ENCODE assay signal across 31 cellular contexts in the genomic region with DNA sequence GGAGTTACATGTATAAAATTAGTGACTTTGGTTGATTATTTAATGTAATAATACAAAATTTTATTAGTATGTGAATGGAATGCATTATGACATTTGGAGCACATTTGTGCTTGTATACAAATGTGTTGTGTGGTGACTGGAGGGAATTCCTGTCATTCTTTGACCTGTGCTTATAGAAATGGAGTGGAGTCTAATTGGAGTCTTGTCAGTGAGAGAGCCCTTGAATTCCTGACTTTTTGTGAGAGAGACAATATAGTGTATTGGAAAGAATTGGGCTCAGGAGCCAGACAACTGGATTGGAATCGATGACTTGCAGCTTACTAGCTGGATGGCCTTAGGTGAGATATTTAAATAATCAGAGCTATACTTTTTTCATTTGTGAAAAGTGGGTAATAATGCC. TPM values are rescaled to one million over a fixed set of nuclear protein-coding genes. Genes with fewer than 3 reads are reported as not detected.
A peak's percentile ranks its signal among the peaks of the same experiment; 100 is the strongest.
DNase-seq lines count a peak whose midpoint lies in the region; ATAC-seq and TF ChIP-seq lines count a peak whose summit lies in the region.
"Had no signal": no experiment of that assay in that cellular context is flagged by ENCODE, and none has a peak within 500 bp of the region (broad histone marks: within the 10 kb centered on the region; RNA-seq: fewer than 3 reads in every experiment).

No MANE protein-coding gene starts in this region.

- peaks cover 3% of the 10 kb centered on the region for H3K4me1 ChIP-seq in mesenchymal stem cell (ENCODE audit: control insufficient read depth, insufficient read depth, low read depth, low read length)
- peaks cover 6% of the 10 kb centered on the region for H3K4me1 ChIP-seq in effector memory CD4-positive, alpha-beta T cell (ENCODE audit: control insufficient read depth, insufficient read depth, low read length, poor library complexity, severe bottlenecking)

- no peaks in the 10 kb centered on the region for H3K79me1 ChIP-seq in mesenchymal stem cell (replicated peaks; ENCODE audit: low read length, poor library complexity, severe bottlenecking)

- H2BK120ac ChIP-seq in mesenchymal stem cell (ENCODE audit: low read depth, low read length): no peak overlapping the region

- H2AK5ac ChIP-seq in mesenchymal stem cell (ENCODE audit: low read length, severe bottlenecking): no peak overlapping the region

- WGBS in mesenchymal stem cell: 100% methylated on average over 1 of the region's 1 CpG

- no peak overlapping the region for H4K91ac ChIP-seq in mesenchymal stem cell (ENCODE audit: low read length)

- no peak overlapping the region for H2BK15ac ChIP-seq in mesenchymal stem cell (ENCODE audit: low read depth, poor library complexity, severe bottlenecking)

- no peaks in the 10 kb centered on the region for H3K27me3 Mint-ChIP-seq in activated naive CD8-positive, alpha-beta T cell
- H3K27me3 Mint-ChIP-seq in activated naive CD8-positive, alpha-beta T cell treated with anti-CD3 and anti-CD28 coated beads, Interleukin-2, amount 50 U/mL, for 24 hours: no peaks in the 10 kb centered on the region
- no peaks in the 10 kb centered on the region for H3K27me3 Mint-ChIP-seq in progenitor cell of endocrine pancreas
- H3K27me3 Mint-ChIP-seq: activated CD4-positive, alpha-beta T cell treated with anti-CD3 and anti-CD28 coated beads for 36 hours; activated CD8-positive, alpha-beta T cell treated with anti-CD3 and anti-CD28 coated beads for 36 hours; CD4-positive, CD25-positive, alpha-beta regulatory T cell; naive B cell; stimulated activated memory B cell treated with anti-CD40 and anti-IgM and Interleukin-4, amounts not matched to agents 10 μg/mL and 1 μg/mL and 100 μg/mL, for 72 hours had no signal

- no peak overlapping the region for H4K8ac ChIP-seq in mesenchymal stem cell (ENCODE audit: low read length)

- H3K4me3 ChIP-seq in mesenchymal stem cell (ENCODE audit: insufficient read depth in 1 of 2, low read depth in 1 of 2, low read length in 2 of 2): no peak overlapping the region
- no peak overlapping the region for H3K4me3 ChIP-seq in effector memory CD4-positive, alpha-beta T cell (ENCODE audit: insufficient read depth, low read depth, low read length, poor library complexity, severe bottlenecking)

- no peak overlapping the region for H3K23ac ChIP-seq in mesenchymal stem cell (ENCODE audit: low read length in 2 of 2)

- peak overlapping the region; percentile 3 for H3K27ac Mint-ChIP-seq in activated naive CD8-positive, alpha-beta T cell
- no peak overlapping the region for H3K27ac Mint-ChIP-seq in activated naive CD8-positive, alpha-beta T cell treated with anti-CD3 and anti-CD28 coated beads, Interleukin-2, amount 50 U/mL, for 24 hours
- H3K27ac Mint-ChIP-seq in progenitor cell of endocrine pancreas: no peak overlapping the region
- H3K27ac Mint-ChIP-seq: activated CD4-positive, alpha-beta T cell treated with anti-CD3 and anti-CD28 coated beads for 36 hours; activated CD8-positive, alpha-beta T cell treated with anti-CD3 and anti-CD28 coated beads for 36 hours; activated T-helper 1 cell treated with anti-CD3 and anti-CD28 coated beads, Interleukin-12 subunit alpha, Interleukin-12 subunit beta, Interleukin-2, Interleukin-4 antibody, amounts not matched to agents 30 ng/mL and 10 ng/mL and 1 ng/mL, durations not matched to agents 14 hours and 24 hours and 36 hours; CD4-positive, CD25-positive, alpha-beta regulatory T cell; stimulated activated memory B cell treated with anti-CD40 and anti-IgM and Interleukin-4, amounts not matched to agents 10 μg/mL and 1 μg/mL and 100 μg/mL, for 72 hours had no signal

- H3K36me3 Mint-ChIP-seq in activated naive CD8-positive, alpha-beta T cell: peaks cover 18% of the 10 kb centered on the region
- peaks cover 40% of the 10 kb centered on the region for H3K36me3 Mint-ChIP-seq in activated naive CD8-positive, alpha-beta T cell treated with anti-CD3 and anti-CD28 coated beads, Interleukin-2, amount 50 U/mL, for 24 hours (ENCODE audit: low read depth)
- peaks cover 25% of the 10 kb centered on the region for H3K36me3 Mint-ChIP-seq in progenitor cell of endocrine pancreas (ENCODE audit: insufficient read depth)

- H3K4me2 ChIP-seq in mesenchymal stem cell (ENCODE audit: low read length, poor library complexity, severe bottlenecking): no peak overlapping the region

- no peak overlapping the region for H3K9ac ChIP-seq in mesenchymal stem cell (ENCODE audit: low read length)

- no peak overlapping the region for H3K4me3 Mint-ChIP-seq in activated naive CD8-positive, alpha-beta T cell
- no peak overlapping the region for H3K4me3 Mint-ChIP-seq in activated naive CD8-positive, alpha-beta T cell treated with anti-CD3 and anti-CD28 coated beads, Interleukin-2, amount 50 U/mL, for 24 hours
- no peak overlapping the region for H3K4me3 Mint-ChIP-seq in progenitor cell of endocrine pancreas (ENCODE audit: low read depth)
- H3K4me3 Mint-ChIP-seq: activated CD4-positive, alpha-beta T cell treated with anti-CD3 and anti-CD28 coated beads for 36 hours; activated CD8-positive, alpha-beta T cell treated with anti-CD3 and anti-CD28 coated beads for 36 hours; activated T-helper 1 cell treated with anti-CD3 and anti-CD28 coated beads, Interleukin-12 subunit alpha, Interleukin-12 subunit beta, Interleukin-2, Interleukin-4 antibody, amounts not matched to agents 30 ng/mL and 10 ng/mL and 1 ng/mL, durations not matched to agents 14 hours and 24 hours and 36 hours; CD4-positive, CD25-positive, alpha-beta regulatory T cell; immature natural killer cell; naive B cell; stimulated activated memory B cell treated with anti-CD40 and anti-IgM and Interleukin-4, amounts not matched to agents 10 μg/mL and 1 μg/mL and 100 μg/mL, for 72 hours had no signal

- H3K4me1 Mint-ChIP-seq in activated naive CD8-positive, alpha-beta T cell (ENCODE audit: low read depth): peaks cover 85% of the 10 kb centered on the region
- H3K4me1 Mint-ChIP-seq in activated naive CD8-positive, alpha-beta T cell treated with anti-CD3 and anti-CD28 coated beads, Interleukin-2, amount 50 U/mL, for 24 hours: peaks cover 66% of the 10 kb centered on the region
- peaks cover 41% of the 10 kb centered on the region for H3K4me1 Mint-ChIP-seq in progenitor cell of endocrine pancreas (ENCODE audit: low read depth)

- H3K4ac ChIP-seq in mesenchymal stem cell (ENCODE audit: low read depth in 1 of 2, low read length in 2 of 2): no peak overlapping the region

- TF ChIP-seq CTCF in progenitor cell of endocrine pancreas (IDR thresholded peaks at IDR 0.05; ENCODE audit: unreplicated experiment): no peak

- no peak overlapping the region for H3K14ac ChIP-seq in mesenchymal stem cell (ENCODE audit: low read length in 2 of 2)

- H3K18ac ChIP-seq in mesenchymal stem cell (ENCODE audit: low read depth in 1 of 2, low read length in 2 of 2): no peak overlapping the region

- no peaks in the 10 kb centered on the region for H3K9me3 Mint-ChIP-seq in activated naive CD8-positive, alpha-beta T cell (ENCODE audit: low read depth)
- no peaks in the 10 kb centered on the region for H3K9me3 Mint-ChIP-seq in activated naive CD8-positive, alpha-beta T cell treated with anti-CD3 and anti-CD28 coated beads, Interleukin-2, amount 50 U/mL, for 24 hours
- H3K9me3 Mint-ChIP-seq in progenitor cell of endocrine pancreas (ENCODE audit: low read depth): no peaks in the 10 kb centered on the region
- H3K9me3 Mint-ChIP-seq: activated CD8-positive, alpha-beta T cell treated with anti-CD3 and anti-CD28 coated beads for 36 hours; activated T-helper 1 cell treated with anti-CD3 and anti-CD28 coated beads, Interleukin-12 subunit alpha, Interleukin-12 subunit beta, Interleukin-2, Interleukin-4 antibody, amounts not matched to agents 30 ng/mL and 10 ng/mL and 1 ng/mL, durations not matched to agents 14 hours and 24 hours and 36 hours; CD4-positive, CD25-positive, alpha-beta regulatory T cell; immature natural killer cell; naive B cell; stimulated activated memory B cell treated with anti-CD40 and anti-IgM and Interleukin-4, amounts not matched to agents 10 μg/mL and 1 μg/mL and 100 μg/mL, for 72 hours had no signal

- DNase-seq in activated naive CD8-positive, alpha-beta T cell treated with anti-CD3 and anti-CD28 coated beads, Interleukin-2, amount 50 U/mL, for 24 hours: no peak
- DNase-seq in astrocyte of the hippocampus (ENCODE audit: low read depth, low spot score): peak; percentile 37
- DNase-seq in mesenchymal stem cell: no peak
- DNase-seq in progenitor cell of endocrine pancreas (ENCODE audit: low spot score, unreplicated experiment): no peak
- DNase-seq in effector memory CD4-positive, alpha-beta T cell: no peak
- DNase-seq in activated naive CD4-positive, alpha-beta T cell treated with anti-CD3 and anti-CD28 coated beads, Interleukin-2, amount 50 U/mL, for 16 hours: no peak
- DNase-seq in mesenteric fat pad (ENCODE audit: low spot score): no peak
- DNase-seq: 8988T; activated CD4-positive, alpha-beta T cell treated with anti-CD3 and anti-CD28 coated beads for 36 hours; activated CD8-positive, alpha-beta memory T cell treated with anti-CD3 and anti-CD28 coated beads, Interleukin-2, amount 50 U/mL, for 48 hours; activated CD8-positive, alpha-beta T cell treated with anti-CD3 and anti-CD28 coated beads for 36 hours; activated naive CD4-positive, alpha-beta T cell treated with Interleukin-2 at 50 U/mL for 16 hours; amniotic stem cell; brain microvascular endothelial cell; CD4-positive, CD25-positive, alpha-beta regulatory T cell; hippocampal formation; immature natural killer cell; MV-4-11; naive B cell; NCI-H1436; NCI-H2081; NCI-H226; nucleus accumbens; T-helper 9 cell; trophoblast cell had no signal

- no peak overlapping the region for H2AFZ ChIP-seq in mesenchymal stem cell (ENCODE audit: low read depth, low read length)

- H3K27me3 ChIP-seq in mesenchymal stem cell (ENCODE audit: control insufficient read depth in 1 of 2, insufficient read depth in 1 of 2, low read length in 2 of 2): no peaks in the 10 kb centered on the region
- H3K27me3 ChIP-seq in effector memory CD4-positive, alpha-beta T cell (replicated peaks; ENCODE audit: control insufficient read depth, insufficient read depth, low read length, poor library complexity, severe bottlenecking): no peaks in the 10 kb centered on the region
- H3K27me3 ChIP-seq: brain microvascular endothelial cell had no signal

- H2BK5ac ChIP-seq in mesenchymal stem cell (ENCODE audit: low read depth, low read length, poor library complexity, severe bottlenecking): no peak overlapping the region

- H3K27ac ChIP-seq in mesenchymal stem cell (ENCODE audit: low read length, poor library complexity, severe bottlenecking): peak overlapping the region; percentile 28
- H3K27ac ChIP-seq in effector memory CD4-positive, alpha-beta T cell (ENCODE audit: insufficient read depth, low read length, poor library complexity, severe bottlenecking): no peak overlapping the region
- H3K27ac ChIP-seq: brain microvascular endothelial cell had no signal

- no peak for ATAC-seq in activated naive CD8-positive, alpha-beta T cell treated with anti-CD3 and anti-CD28 coated beads, Interleukin-2, amount 50 U/mL, for 24 hours
- ATAC-seq: activated CD4-positive, alpha-beta T cell treated with anti-CD3 and anti-CD28 coated beads for 36 hours; activated CD8-positive, alpha-beta T cell treated with anti-CD3 and anti-CD28 coated beads for 36 hours; HCT116; HepG2; left lobe of liver; stimulated activated memory B cell treated with anti-CD40 and anti-IgM and Interleukin-4, amounts not matched to agents 10 μg/mL and 1 μg/mL and 100 μg/mL, for 72 hours had no signal

- H2BK12ac ChIP-seq in mesenchymal stem cell (ENCODE audit: low read length in 2 of 2): no peak overlapping the region

- H3K9me3 ChIP-seq in mesenchymal stem cell (ENCODE audit: control insufficient read depth, low read length): no peaks in the 10 kb centered on the region
- no peaks in the 10 kb centered on the region for H3K9me3 ChIP-seq in effector memory CD4-positive, alpha-beta T cell (ENCODE audit: control insufficient read depth, low read length)

- H3K36me3 ChIP-seq in mesenchymal stem cell (ENCODE audit: control insufficient read depth in 1 of 2, insufficient read depth in 2 of 2, low read depth in 1 of 2, low read length in 2 of 2): peaks cover 6 to 28% of the 10 kb centered on the region in 2 experiments
- no peaks in the 10 kb centered on the region for H3K36me3 ChIP-seq in effector memory CD4-positive, alpha-beta T cell (ENCODE audit: control insufficient read depth, insufficient read depth, low read length)

RNA-seq across cellular contexts. Expression of a gene that starts 9.4 kb away (rescaled TPM):
- 43.3 TPM for polyA plus RNA-seq in mesenchymal stem cell (2013, experiment 1 of 2)
- 41.8 TPM for polyA plus RNA-seq in mesenchymal stem cell (2013, experiment 2 of 2)
- total RNA-seq in progenitor cell of endocrine pancreas: 164 and 167 TPM in 2 replicates
- 103 TPM for total RNA-seq in mesenteric fat pad
